11 cellular contexts compared by ENCODE assay signal in genomic region chr19:54133312-54133956, GRCh38. TPM values are rescaled to one million over a fixed set of nuclear protein-coding genes. Genes with fewer than 3 reads are reported as not detected.
DNase-seq lines count a peak whose midpoint lies in the region; TF ChIP-seq lines count a peak whose summit lies in the region.
"Had no signal": no experiment of that assay in that cellular context is flagged by ENCODE, and none has a peak within 500 bp of the region (broad histone marks: within the 10 kb centered on the region; RNA-seq: fewer than 3 reads in every experiment).

No MANE protein-coding gene starts in this region.

- H3K36me3 Mint-ChIP-seq in type B pancreatic cell: peaks cover 3% of the 10 kb centered on the region

- H3K36me3 ChIP-seq in BE2C: peaks cover 18% of the 10 kb centered on the region
- no peaks in the 10 kb centered on the region for H3K36me3 ChIP-seq in uterus

- peaks cover 5% of the 10 kb centered on the region for H3K27me3 Mint-ChIP-seq in type B pancreatic cell
- H3K27me3 Mint-ChIP-seq: T-cell had no signal

- H3K27me3 ChIP-seq in BE2C (no peaks in the 10 kb centered on the region), uterus (no peaks in the 10 kb centered on the region)

- H3K4me1 Mint-ChIP-seq in type B pancreatic cell (ENCODE audit: unreplicated experiment): peaks cover 8% of the 10 kb centered on the region

- TF ChIP-seq CTCF in BE2C (IDR thresholded peaks at IDR 0.05; ENCODE audit: low read depth, low read length) (no peak), uterus (IDR thresholded peaks at IDR 0.05) (no peak), type B pancreatic cell (conservative IDR thresholded peaks at IDR 0.05) (no peak), GM13977 (IDR thresholded peaks at IDR 0.05; ENCODE audit: extremely low read depth, insufficient read depth, missing control alignments) (no peak)

- in situ Hi-C loops in GM13977 (cut with MboI; ENCODE audit: low pct_unique_long_range_greater_than_20kb, low sequenced_read_pairs, unreplicated experiment): no loop called here

- H3K4me1 ChIP-seq in BE2C (no peaks in the 10 kb centered on the region), uterus (peaks cover 0 to 4% of the 10 kb centered on the region in 2 donors)

- no peaks in the 10 kb centered on the region for H3K9me3 Mint-ChIP-seq in type B pancreatic cell
- H3K9me3 Mint-ChIP-seq: activated T-helper 1 cell treated with anti-CD3 and anti-CD28 coated beads, Interleukin-12 subunit alpha, Interleukin-12 subunit beta, Interleukin-2, Interleukin-4 antibody, amounts not matched to agents 30 ng/mL and 10 ng/mL and 1 ng/mL, durations not matched to agents 14 hours and 24 hours and 36 hours; T-cell had no signal

- H3K27ac Mint-ChIP-seq in type B pancreatic cell: no peak overlapping the region
- H3K27ac Mint-ChIP-seq: activated T-helper 1 cell treated with anti-CD3 and anti-CD28 coated beads, Interleukin-12 subunit alpha, Interleukin-12 subunit beta, Interleukin-2, Interleukin-4 antibody, amounts not matched to agents 30 ng/mL and 10 ng/mL and 1 ng/mL, durations not matched to agents 14 hours and 24 hours and 36 hours had no signal

- TF ChIP-seq POLR2A in uterus (IDR thresholded peaks at IDR 0.05): no peak

- DNase-seq in BE2C (peak; percentile 29), RPMI8226 (peak; percentile 60), foreskin melanocyte (peak; percentile 38), uterus (no peak), type B pancreatic cell (ENCODE audit: extremely low spot score, unreplicated experiment) (no peak), GM13977 (ENCODE audit: low spot score) (no peak), hepatic stellate cell (ENCODE audit: low spot score) (no peak)
- DNase-seq in Jurkat, Clone E6-1 (ENCODE audit: low read depth, low spot score): peak; percentile 82
- DNase-seq: retina had no signal

- H3K27ac ChIP-seq in uterus: no peak overlapping the region

- intact Hi-C loops in uterus (cut with DNase I; ENCODE audit: low total_unique reads): no loop called here

- H3K4me3 ChIP-seq in BE2C (ENCODE audit: low read depth, low read length): no peak overlapping the region
- no peak overlapping the region for H3K4me3 ChIP-seq in Jurkat, Clone E6-1 (ENCODE audit: low read length)
- no peak overlapping the region for H3K4me3 ChIP-seq in uterus

- H3K9me3 ChIP-seq in BE2C (no peaks in the 10 kb centered on the region), uterus (no peaks in the 10 kb centered on the region)

- no peak overlapping the region for H3K4me3 Mint-ChIP-seq in type B pancreatic cell
- H3K4me3 Mint-ChIP-seq: activated T-helper 1 cell treated with anti-CD3 and anti-CD28 coated beads, Interleukin-12 subunit alpha, Interleukin-12 subunit beta, Interleukin-2, Interleukin-4 antibody, amounts not matched to agents 30 ng/mL and 10 ng/mL and 1 ng/mL, durations not matched to agents 14 hours and 24 hours and 36 hours; T-cell had no signal

RNA-seq across cellular contexts. Expression of gene CNOT3, which starts 4.1 kb away (rescaled TPM):
- polyA plus RNA-seq in BE2C (2012; ENCODE audit: insufficient read depth, insufficient read length, low read depth): 70.5 TPM
- 74.2 TPM for polyA plus RNA-seq in Jurkat, Clone E6-1 (2012; ENCODE audit: insufficient read depth, insufficient read length)
- 10 to 100 TPM in 2 of 4 donors, 1 to 10 TPM in 1, under 1 TPM in 1; 0.88 to 41.6 (median 9.9) TPM for total RNA-seq in uterus
- total RNA-seq in type B pancreatic cell (ENCODE audit: low replicate concordance): 55.4 and 72.9 TPM in 2 replicates

RNA-seq across cellular contexts. Expression of gene PRPF31, which starts 17.9 kb away (rescaled TPM):
- 185 TPM for polyA plus RNA-seq in BE2C (2012; ENCODE audit: insufficient read depth, insufficient read length, low read depth)
- polyA plus RNA-seq in Jurkat, Clone E6-1 (2012; ENCODE audit: insufficient read depth, insufficient read length): 121 TPM
- total RNA-seq in uterus (10 to 100 TPM; 17.9 to 97.3 (median 52.6) TPM), type B pancreatic cell (ENCODE audit: low replicate concordance) (80.5 and 89.8 TPM in 2 replicates)

RNA-seq across cellular contexts. Expression of gene TFPT, which starts 18.0 kb away (rescaled TPM):
- 30.7 TPM for polyA plus RNA-seq in BE2C (2012; ENCODE audit: insufficient read depth, insufficient read length, low read depth)
- polyA plus RNA-seq in Jurkat, Clone E6-1 (2012; ENCODE audit: insufficient read depth, insufficient read length): 56.9 TPM
- 10 to 100 TPM in 2 of 4 donors, 1 to 10 TPM in 1, under 1 TPM in 1; 0.88 to 37.1 (median 9.9) TPM for total RNA-seq in uterus
- 14.1 and 17.0 TPM in 2 replicates for total RNA-seq in type B pancreatic cell (ENCODE audit: low replicate concordance)

RNA-seq across cellular contexts. Expression of gene LENG1, which starts 26.1 kb away (rescaled TPM):
- 56.4 TPM for polyA plus RNA-seq in BE2C (2012; ENCODE audit: insufficient read depth, insufficient read length, low read depth)
- 18.9 TPM for polyA plus RNA-seq in Jurkat, Clone E6-1 (2012; ENCODE audit: insufficient read depth, insufficient read length)
- total RNA-seq in uterus (10 to 100 TPM in 2 of 4 donors, 1 to 10 TPM in 2; 3.7 to 52.8 (median 23.8) TPM), type B pancreatic cell (ENCODE audit: low replicate concordance) (6.6 and 7.5 TPM in 2 replicates)

RNA-seq across cellular contexts. Expression of gene NDUFA3, which starts 30.8 kb away (rescaled TPM):
- 613 TPM for polyA plus RNA-seq in BE2C (2012; ENCODE audit: insufficient read depth, insufficient read length, low read depth)
- 367 TPM for polyA plus RNA-seq in Jurkat, Clone E6-1 (2012; ENCODE audit: insufficient read depth, insufficient read length)
- total RNA-seq in uterus (10 to 100 TPM in 1 of 4 donors, 1 to 10 TPM in 2, not detected in 1; 4.7 to 65.8 (median 5.5) TPM), type B pancreatic cell (ENCODE audit: low replicate concordance) (140 and 155 TPM in 2 replicates)

Comparison
In these comparisons a context has a peak if more than half of its experiments do, and no peak if none do; other contexts are left out.
1. DNase-seq: peak in BE2C (single experiment), Jurkat, Clone E6-1 (single experiment), RPMI8226 (single experiment) and foreskin melanocyte (single experiment); none in uterus (0 of 2), type B pancreatic cell (single experiment), GM13977 (single experiment) and hepatic stellate cell (single experiment).